ENCODE assay signal across 8 cellular contexts in genomic region chr9:98254236-98255063, GRCh38. TPM values are rescaled to one million over a fixed set of nuclear protein-coding genes. Genes with fewer than 3 reads are reported as not detected.
DNase-seq lines count a peak whose midpoint lies in the region; ATAC-seq and TF ChIP-seq lines count a peak whose summit lies in the region.

No MANE protein-coding gene starts in this region.

- H3K9me3 ChIP-seq in T-helper 17 cell (ENCODE audit: control insufficient read depth, low read length, poor library complexity, severe bottlenecking): no peaks in the 10 kb centered on the region

- no peak for DNase-seq in GM12865 (ENCODE audit: low read depth)
- no peak for DNase-seq in T-helper 17 cell
- no peak for DNase-seq in fibroblast of villous mesenchyme (ENCODE audit: low read depth)
- DNase-seq in retinal pigment epithelial cell (ENCODE audit: low read depth): no peak
- DNase-seq in NCI-H345 (lab: John Stamatoyannopoulos, UW): no peak
- no peak for DNase-seq in GM20000 (ENCODE audit: low spot score)
- DNase-seq in NCI-H2196 (lab: John Stamatoyannopoulos, UW; ENCODE audit: unreplicated experiment): no peak
- DNase-seq in NCI-H1436 (lab: John Stamatoyannopoulos, UW): no peak

- peaks cover 16% of the 10 kb centered on the region for H3K36me3 Mint-ChIP-seq in T-helper 17 cell (ENCODE audit: low read depth)

- H3K4me3 Mint-ChIP-seq in T-helper 17 cell: peak overlapping the region; percentile 99

- H3K27me3 Mint-ChIP-seq in T-helper 17 cell: no peaks in the 10 kb centered on the region

- peak overlapping the region; percentile 89 for H3K4me3 ChIP-seq in GM12865 (ENCODE audit: low read depth, low read length)
- H3K4me3 ChIP-seq in fibroblast of villous mesenchyme (ENCODE audit: low read depth, low read length): peak overlapping the region; percentile 76
- peak overlapping the region; percentile 91 for H3K4me3 ChIP-seq in retinal pigment epithelial cell (ENCODE audit: low read length)

- H3K27ac Mint-ChIP-seq in T-helper 17 cell: peak overlapping the region; percentile 96

- no peak for TF ChIP-seq CTCF in GM12865 (IDR thresholded peaks at IDR 0.05; ENCODE audit: insufficient read depth, low read depth, low read length, missing control alignments)
- TF ChIP-seq CTCF in fibroblast of villous mesenchyme (IDR thresholded peaks at IDR 0.05; ENCODE audit: insufficient read depth, low read depth, low read length): no peak
- no peak for TF ChIP-seq CTCF in retinal pigment epithelial cell (conservative IDR thresholded peaks at IDR 0.05; ENCODE audit: low read depth, low read length)
- TF ChIP-seq CTCF in GM20000 (IDR thresholded peaks at IDR 0.05; ENCODE audit: extremely low read depth, missing control alignments): no peak

- ATAC-seq in T-helper 17 cell: no peak

- peaks cover 40% of the 10 kb centered on the region for H3K4me1 Mint-ChIP-seq in T-helper 17 cell

RNA-seq across cellular contexts. Expression of gene TBC1D2, which starts 1.0 kb away (rescaled TPM):
- total RNA-seq in T-helper 17 cell (1 to 10 TPM; 7.8 to 8.2 TPM), fibroblast of villous mesenchyme (56.4 and 78.6 TPM in 2 replicates)
